13 cellular contexts compared by ENCODE assay signal in genomic region chr6:157305676-157306653, GRCh38. TPM values are rescaled to one million over a fixed set of nuclear protein-coding genes. Genes with fewer than 3 reads are reported as not detected.
DNase-seq lines count a peak whose midpoint lies in the region; ATAC-seq and TF ChIP-seq lines count a peak whose summit lies in the region.
"Had no signal": no experiment of that assay in that cellular context is flagged by ENCODE, and none has a peak within 500 bp of the region (broad histone marks: within the 10 kb centered on the region; RNA-seq: fewer than 3 reads in every experiment).

No MANE protein-coding gene starts in this region.

- no peak for TF ChIP-seq POLR2A in Peyer's patch (IDR thresholded peaks at IDR 0.05)
- no peak for TF ChIP-seq POLR2A in gastroesophageal sphincter (IDR thresholded peaks at IDR 0.05)
- no peak for TF ChIP-seq POLR2A in stomach (IDR thresholded peaks at IDR 0.05)

- CTCF ChIA-PET in GM10248 (lab: Yijun Ruan, JAX): interaction anchor here (1.8 kb wide), 1 partner anchor 11 kb away, joined by 4 read pairs; no protein-coding TSS in a partner anchor

- TF ChIP-seq EP300 in gastroesophageal sphincter (IDR thresholded peaks at IDR 0.05) (no peak), stomach (IDR thresholded peaks at IDR 0.05) (no peak)

- no peak for DNase-seq in Peyer's patch
- DNase-seq in stomach: no peak
- DNase-seq in GM10248 (ENCODE audit: extremely low spot score): no peak
- DNase-seq in GM13977 (ENCODE audit: low spot score): no peak
- no peak for DNase-seq in T-helper 9 cell
- no peak for DNase-seq in SIG-M5 treated with dmso at 0.1 percent for 504 hours (lab: John Stamatoyannopoulos, UW; ENCODE audit: unreplicated experiment)
- DNase-seq: activated B cell treated with CpG ODN at 0.5 μM for 24 hours; activated naive CD4-positive, alpha-beta T cell treated with anti-CD3 and anti-CD28 coated beads, Interleukin-2, amount 10 ng/mL, durations not matched to agents 7 days and 5 days; NCI-H1436 treated with DMSO at 0.1 percent for 48 hours had no signal

- no peak for ATAC-seq in gastroesophageal sphincter
- ATAC-seq: GM12878, HCT116 had no signal

- in situ Hi-C loops in GM13977 (cut with MboI; ENCODE audit: low pct_unique_long_range_greater_than_20kb, low sequenced_read_pairs, unreplicated experiment): no loop called here

- H3K27ac ChIP-seq in Peyer's patch (peak overlapping the region in 3 of 4 donors; percentile 0 to 24 (median 22)), gastroesophageal sphincter (peak overlapping the region in 3 of 4 donors; percentile 18 to 45 (median 37)), mucosa of rectum (ENCODE audit: low read depth in 2 of 2, low read length in 2 of 2) (peak overlapping the region; percentile 69 to 71), stomach (peak overlapping the region; percentile 39 to 70 (median 56))

- H3K36me3 ChIP-seq in Peyer's patch (no peaks in the 10 kb centered on the region), gastroesophageal sphincter (peaks cover 0 to 6% of the 10 kb centered on the region in 2 donors), mucosa of rectum (ENCODE audit: control insufficient read depth in 2 of 2, insufficient read depth in 2 of 2, low read length in 2 of 2) (peaks cover 5 to 6% of the 10 kb centered on the region in 2 donors), stomach (peaks cover 0 to 9% (median under 1%) of the 10 kb centered on the region in 4 donors)

- H3K4me3 ChIP-seq in Peyer's patch (no peak overlapping the region), gastroesophageal sphincter (peak overlapping the region in 1 of 2 donors; percentile 0), mucosa of rectum (ENCODE audit: low read length in 2 of 2) (peak overlapping the region in 1 of 2 donors; percentile 48), stomach (no peak overlapping the region)
- H3K4me3 ChIP-seq: GM12878 had no signal

- 84 to 85% methylated on average over 7 to 8 of the region's 9 CpGs for WGBS in gastroesophageal sphincter (ENCODE audit: low coverage in 1 of 2), 2 donors
- WGBS in stomach, 5 donors: 72 to 77% (median 73%) methylated on average over 9 of the region's 9 CpGs

- POLR2A ChIA-PET in GM10248 (lab: Yijun Ruan, JAX): no interaction called here

- no peaks in the 10 kb centered on the region for H3K9me3 ChIP-seq in Peyer's patch
- no peaks in the 10 kb centered on the region for H3K9me3 ChIP-seq in gastroesophageal sphincter
- no peaks in the 10 kb centered on the region for H3K9me3 ChIP-seq in mucosa of rectum (ENCODE audit: control insufficient read depth in 2 of 2, low read length in 2 of 2)
- H3K9me3 ChIP-seq in stomach: no peaks in the 10 kb centered on the region

- no peak overlapping the region for H3K9ac ChIP-seq in mucosa of rectum (ENCODE audit: low read depth in 1 of 2, low read length in 2 of 2)

- intact Hi-C loops in stomach (cut with DNase I; ENCODE audit: low total_unique reads): no loop called here

- peaks cover 0 to 28% (median 2%) of the 10 kb centered on the region in 4 donors for H3K4me1 ChIP-seq in Peyer's patch
- peaks cover 0 to 20% (median 0%) of the 10 kb centered on the region in 3 donors for H3K4me1 ChIP-seq in gastroesophageal sphincter
- H3K4me1 ChIP-seq in mucosa of rectum (ENCODE audit: control insufficient read depth in 2 of 2, insufficient read depth in 2 of 2, low read length in 2 of 2): peaks cover 20 to 36% of the 10 kb centered on the region in 2 donors
- H3K4me1 ChIP-seq in stomach: peaks cover 17 to 38% (median 29%) of the 10 kb centered on the region in 4 donors

- H3K27me3 ChIP-seq in Peyer's patch (no peaks in the 10 kb centered on the region), gastroesophageal sphincter (no peaks in the 10 kb centered on the region), mucosa of rectum (ENCODE audit: control insufficient read depth in 2 of 2, insufficient read depth in 2 of 2, low read length in 2 of 2) (no peaks in the 10 kb centered on the region), stomach (no peaks in the 10 kb centered on the region)

- no peak for TF ChIP-seq CTCF in Peyer's patch (IDR thresholded peaks at IDR 0.05)
- TF ChIP-seq CTCF in gastroesophageal sphincter (IDR thresholded peaks at IDR 0.05): no peak
- TF ChIP-seq CTCF in stomach (IDR thresholded peaks at IDR 0.05): no peak
- no peak for TF ChIP-seq CTCF in GM10248 (IDR thresholded peaks at IDR 0.05; ENCODE audit: control extremely low read depth, extremely low read depth, low read depth, missing control alignments)
- no peak for TF ChIP-seq CTCF in GM13977 (IDR thresholded peaks at IDR 0.05; ENCODE audit: extremely low read depth, insufficient read depth, missing control alignments)

RNA-seq across cellular contexts. Expression of gene TMEM242, which starts 17.4 kb away (rescaled TPM):
- total RNA-seq in Peyer's patch: 1 to 10 TPM; 3.3 to 9.4 (median 4.9) TPM
- 1 to 10 TPM; 6.6 to 8.4 (median 7.6) TPM for total RNA-seq in gastroesophageal sphincter
- total RNA-seq in stomach: 10 to 100 TPM in 1 of 5 donors, 1 to 10 TPM in 1, under 1 TPM in 2, not detected in 1; 0.87 to 13.8 (median 2.9) TPM
- polyA plus RNA-seq in stomach: 1 to 10 TPM; 2.7 to 6.7 (median 4.4) TPM
